ENCODE assay signal across 8 cellular contexts in genomic region chr10:112182808-112183328, GRCh38. TPM values are rescaled to one million over a fixed set of nuclear protein-coding genes. Genes with fewer than 3 reads are reported as not detected.
DNase-seq lines count a peak whose midpoint lies in the region; ATAC-seq and TF ChIP-seq lines count a peak whose summit lies in the region.

No MANE protein-coding gene starts in this region.

- intact Hi-C loops in mucosa of descending colon (cut with DNase I, micrococcal nuclease) = no loop called here

- no peaks in the 10 kb centered on the region; the same call in none of the 2 replicates for H3K9me3 ChIP-seq in AG04450 (ENCODE audit: control insufficient read depth, insufficient read depth, low read length)
- no peaks in the 10 kb centered on the region for H3K9me3 ChIP-seq in mucosa of descending colon

- H3K36me3 ChIP-seq in brain microvascular endothelial cell (replicated peaks) = no peaks in the 10 kb centered on the region
- no peaks in the 10 kb centered on the region for H3K36me3 ChIP-seq in mucosa of descending colon (ENCODE audit: low read depth)

- no peak for TF ChIP-seq CTCF in AG04450 (IDR thresholded peaks at IDR 0.05; ENCODE audit: low read depth, low read length)
- TF ChIP-seq CTCF in brain microvascular endothelial cell (IDR thresholded peaks at IDR 0.05; ENCODE audit: low read depth, low read length, missing control alignments) = no peak
- no peak for TF ChIP-seq CTCF in mucosa of descending colon (IDR thresholded peaks at IDR 0.05)

- DNase-seq in AG04450 (ENCODE audit: low read depth, low spot score) = no peak
- DNase-seq in brain microvascular endothelial cell = no peak
- DNase-seq in mucosa of descending colon = peak in 1 of 3 donors; percentile 8
- no peak for DNase-seq in GM03348 (ENCODE audit: low spot score)
- DNase-seq in NK-92 treated with Interleukin-12 subunit alpha and Interleukin-12 subunit beta, amount 100 ng/mL, for 24 hours (lab: John Stamatoyannopoulos, UW) = no peak
- no peak for DNase-seq in NCI-H2029 treated with DMSO at 0.1 percent for 48 hours (lab: John Stamatoyannopoulos, UW)
- no peak for DNase-seq in stimulated activated CD4-positive, alpha-beta T cell treated with anti-CD3 and anti-CD28 coated beads, Interleukin-15, amount 100 ng/mL, for 24 hours

- H3K4me3 ChIP-seq in AG04450 (ENCODE audit: low read depth, low read length) = peak overlapping the region; percentile 95
- peak overlapping the region; percentile 97 for H3K4me3 ChIP-seq in brain microvascular endothelial cell (ENCODE audit: low read depth, low read length)
- H3K4me3 ChIP-seq in mucosa of descending colon = peak overlapping the region; percentile 56

- in situ Hi-C loops in brain microvascular endothelial cell (cut with HindIII; ENCODE audit: low pct_ligation_motif_present, low sequenced_read_pairs) = no loop called here

- ATAC-seq in HG03439 (IDR thresholded peaks at IDR 0.05; ENCODE audit: unreplicated experiment) (peak; percentile 17), mucosa of descending colon (peak; percentile 12)

- H3K27me3 ChIP-seq in AG04450 (ENCODE audit: control insufficient read depth, insufficient read depth, low read length) (no peaks in the 10 kb centered on the region), brain microvascular endothelial cell (replicated peaks) (no peaks in the 10 kb centered on the region)

- POLR2A ChIA-PET in AG04450 (lab: Yijun Ruan, JAX) = interaction anchor here (1.0 kb wide), 1 partner anchor 125 kb away, joined by 4 read pairs; no protein-coding TSS in a partner anchor

- H3K4me1 ChIP-seq in mucosa of descending colon (ENCODE audit: low read depth) = peaks cover 13% of the 10 kb centered on the region

- CTCF ChIA-PET in AG04450 (lab: Charles Lee) = interaction anchor here (0.7 to 4.0 kb wide), 6 partner anchors 11 to 289 kb away, joined by 3 to 49 read pairs (median 6); no protein-coding TSS in a partner anchor

- H3K27ac ChIP-seq in AG04450 (ENCODE audit: low read depth, low read length) (no peak overlapping the region), brain microvascular endothelial cell (no peak overlapping the region)

RNA-seq across cellular contexts. Expression of gene GPAM, which starts 0.7 kb away (rescaled TPM):
- 7.2 and 10.6 TPM in 2 replicates for polyA plus RNA-seq in AG04450 (2011; rRNA removed)
- 9.0 and 11.4 TPM in 2 replicates for polyA minus RNA-seq in AG04450 (2011; rRNA and poly(A)+ RNA removed)
- 10 to 100 TPM in 1 of 3 donors, 1 to 10 TPM in 2; 5.8 to 15.5 (median 9.8) TPM for total RNA-seq in mucosa of descending colon
